ENCODE assay signal across 18 cellular contexts in the genomic region with DNA sequence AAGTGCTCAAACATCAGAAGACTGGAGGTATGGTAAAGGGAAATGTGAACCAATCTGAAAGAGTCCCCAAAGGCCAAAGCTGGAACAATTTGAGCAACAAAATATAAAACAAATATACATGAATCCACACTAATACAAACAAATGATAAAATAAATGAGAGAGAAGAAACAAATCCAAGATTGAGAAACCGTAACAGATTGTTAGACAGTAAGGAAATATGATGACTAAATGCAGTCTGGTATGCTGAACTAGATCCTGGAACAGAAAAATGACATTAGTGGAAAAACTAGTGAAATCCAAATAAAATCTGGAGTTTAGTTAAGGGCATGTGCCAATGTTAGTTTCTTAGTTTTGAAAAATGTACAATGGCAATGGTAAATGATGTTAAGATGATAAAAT. TPM values are rescaled to one million over a fixed set of nuclear protein-coding genes. Genes with fewer than 3 reads are reported as not detected.
A peak's percentile ranks its signal among the peaks of the same experiment; 100 is the strongest.
DNase-seq lines count a peak whose midpoint lies in the region.
"Had no signal": no experiment of that assay in that cellular context is flagged by ENCODE, and none has a peak within 500 bp of the region (broad histone marks: within the 10 kb centered on the region; RNA-seq: fewer than 3 reads in every experiment).

No MANE protein-coding gene starts in this region.

- DNase-seq in GM03348 (ENCODE audit: low spot score) (peak; percentile 34), amniotic epithelial cell (ENCODE audit: low read depth) (peak; percentile 47), fibroblast of gingiva (ENCODE audit: low read depth) (peak; percentile 78), iris pigment epithelial cell (ENCODE audit: low read depth) (peak; percentile 63), NCI-H1694 (lab: John Stamatoyannopoulos, UW) (no peak), occipital lobe (lab: John Stamatoyannopoulos, UW) (no peak), NCI-H69 (lab: John Stamatoyannopoulos, UW) (no peak)
- no peak for DNase-seq in NK-92 treated with Interleukin-12 subunit alpha and Interleukin-12 subunit beta, amount 100 ng/mL, for 24 hours (lab: John Stamatoyannopoulos, UW)
- DNase-seq: Caco-2; CD4-positive, alpha-beta T cell; DND-41; Kasumi-1; NCI-H1694 treated with DMSO at 0.1 percent for 48 hours; NCI-H2081 treated with DMSO at 0.1 percent for 48 hours; NCI-H446 treated with DMSO at 0.1 percent for 48 hours; NCI-H526 treated with DMSO at 0.1 percent for 48 hours; SIG-M5; SK-N-SH had no signal

RNA-seq across cellular contexts. Expression of gene PPA2, which starts 15.9 kb away (rescaled TPM):
- 72.7 TPM for total RNA-seq in occipital lobe

Comparison
In these comparisons a context has a peak if more than half of its experiments do, and no peak if none do; other contexts are left out.
1. DNase-seq: peak in GM03348 (single experiment), amniotic epithelial cell (single experiment), fibroblast of gingiva (single experiment) and iris pigment epithelial cell (single experiment); none in NCI-H1694 (single experiment), occipital lobe (single experiment), NCI-H69 (single experiment) and NK-92 treated with Interleukin-12 subunit alpha and Interleukin-12 subunit beta, amount 100 ng/mL, for 24 hours (single experiment).